In genomic region chr7:14570750-14571607, GRCh38 we compare ENCODE assay signal across 16 cellular contexts.
DNase-seq lines count a peak whose midpoint lies in the region; ATAC-seq and TF ChIP-seq lines count a peak whose summit lies in the region.
"Had no signal": no experiment of that assay in that cellular context is flagged by ENCODE, and none has a peak within 500 bp of the region (broad histone marks: within the 10 kb centered on the region; RNA-seq: fewer than 3 reads in every experiment).

No MANE protein-coding gene starts in this region.

- TF ChIP-seq POLR2A in right lobe of liver (IDR thresholded peaks at IDR 0.05) (no peak), transverse colon (IDR thresholded peaks at IDR 0.05) (no peak)

- no peak overlapping the region for H3K27ac ChIP-seq in GM23248
- H3K27ac ChIP-seq in PC-9, result no peak overlapping the region
- peak overlapping the region in 1 of 3 donors; percentile 42 for H3K27ac ChIP-seq in right lobe of liver
- peak overlapping the region in 3 of 4 donors; percentile 21 to 47 (median 23) for H3K27ac ChIP-seq in transverse colon
- H3K27ac ChIP-seq: BLaER1 had no signal

- BruUV-seq in PC-9 (replicated peaks; lab: Mats Ljungman, UMichigan), result no TSS peak

- no peak overlapping the region for H3K27ac Mint-ChIP-seq in type B pancreatic cell
- H3K27ac Mint-ChIP-seq: CD14-positive monocyte; CD4-positive, alpha-beta memory T cell had no signal

- CTCF ChIA-PET in PC-9 (lab: Charles Lee), result no interaction called here

- no peaks in the 10 kb centered on the region for H3K9me3 Mint-ChIP-seq in type B pancreatic cell

- H3K9ac ChIP-seq in GM23248, result no peak overlapping the region
- H3K9ac ChIP-seq: BLaER1 had no signal

- WGBS in GM23248 (ENCODE audit: low coverage in 1 of 2, low lambda C conversion rate in 2 of 2, missing lambda C conversion rate in 2 of 2), 2 experiments, result 34 to 40% methylated on average over 5 of the region's 5 CpGs
- WGBS in right lobe of liver (ENCODE audit: insufficient coverage, low coverage, low lambda C conversion rate, missing lambda C conversion rate), result 30% methylated on average over 5 of the region's 5 CpGs
- WGBS in transverse colon (ENCODE audit: low coverage in 1 of 2), 2 donors, result 57 to 61% methylated on average over 5 of the region's 5 CpGs

- H3K36me3 ChIP-seq in GM23248 (ENCODE audit: low read depth), result no peaks in the 10 kb centered on the region
- no peaks in the 10 kb centered on the region for H3K36me3 ChIP-seq in PC-9 (ENCODE audit: low read depth)
- no peaks in the 10 kb centered on the region for H3K36me3 ChIP-seq in right lobe of liver
- no peaks in the 10 kb centered on the region for H3K36me3 ChIP-seq in transverse colon
- H3K36me3 ChIP-seq: BLaER1, HAP-1 had no signal

- H3K27me3 Mint-ChIP-seq in type B pancreatic cell, result no peaks in the 10 kb centered on the region
- H3K27me3 Mint-ChIP-seq: CD4-positive, alpha-beta memory T cell had no signal

- H3K4me1 ChIP-seq in GM23248 (ENCODE audit: insufficient read depth) (no peaks in the 10 kb centered on the region), PC-9 (replicated peaks; ENCODE audit: insufficient read depth) (no peaks in the 10 kb centered on the region), right lobe of liver (peaks cover 0 to 14% (median 0%) of the 10 kb centered on the region in 4 donors), transverse colon (peaks cover 0 to 10% (median 2%) of the 10 kb centered on the region in 4 donors)
- H3K4me1 ChIP-seq: BLaER1, HAP-1 had no signal

- no peak for DNase-seq in GM23248
- no peak for DNase-seq in PC-9
- no peak for DNase-seq in right lobe of liver
- DNase-seq in transverse colon, result no peak
- DNase-seq in NCI-H446 (lab: John Stamatoyannopoulos, UW), result no peak
- DNase-seq in type B pancreatic cell (ENCODE audit: extremely low spot score, unreplicated experiment), result no peak
- DNase-seq: 8988T; CD4-positive, alpha-beta memory T cell; DMS153; DMS79; GDM1; IMR-90 had no signal

- no peaks in the 10 kb centered on the region for H3K9me2 ChIP-seq in GM23248 (ENCODE audit: insufficient read depth)
- H3K9me2 ChIP-seq in PC-9 (ENCODE audit: insufficient read depth), result no peaks in the 10 kb centered on the region

- H3K79me2 ChIP-seq in GM23248 (ENCODE audit: insufficient read depth) (no peaks in the 10 kb centered on the region), PC-9 (ENCODE audit: low read depth) (no peaks in the 10 kb centered on the region)

- intact Hi-C loops in PC-9 (cut with micrococcal nuclease; ENCODE audit: unreplicated experiment), result loop anchor here (1.0 kb wide), 1 partner anchor 11 kb away; no protein-coding TSS in a partner anchor
- intact Hi-C loops in right lobe of liver (cut with DNase I), result no loop called here
- intact Hi-C loops in transverse colon (cut with DNase I; ENCODE audit: low total_unique reads), result no loop called here

- ATAC-seq in right lobe of liver (peak; percentile 47 to 86 (median 76)), GM18873 (IDR thresholded peaks at IDR 0.05; ENCODE audit: low FRiP score, unreplicated experiment) (no peak)

- POLR2A ChIA-PET in PC-9 (lab: Charles Lee; ENCODE audit: unreplicated experiment), result no interaction called here

- H3F3A ChIP-seq in GM23248 (ENCODE audit: insufficient read depth), result no peaks in the 10 kb centered on the region
- no peaks in the 10 kb centered on the region for H3F3A ChIP-seq in PC-9 (ENCODE audit: insufficient read depth, low read depth)

- H2AFZ ChIP-seq in GM23248 (peak overlapping the region; percentile 12; the same call in 1 of the 2 replicates), PC-9 (peak overlapping the region; percentile 19; the same call in 1 of the 2 replicates)

- H3K4me2 ChIP-seq in GM23248 (ENCODE audit: unreplicated experiment) (no peak overlapping the region), PC-9 (no peak overlapping the region)
- H3K4me2 ChIP-seq: BLaER1 had no signal

- no peak overlapping the region for H3K4me3 Mint-ChIP-seq in type B pancreatic cell
- H3K4me3 Mint-ChIP-seq: CD14-positive monocyte; CD4-positive, alpha-beta memory T cell had no signal

- H3K9me3 ChIP-seq in GM23248 (ENCODE audit: low read depth), result no peaks in the 10 kb centered on the region
- no peaks in the 10 kb centered on the region; the same call in 1 of the 2 replicates for H3K9me3 ChIP-seq in PC-9 (ENCODE audit: insufficient read depth, low read depth)
- H3K9me3 ChIP-seq in right lobe of liver, result no peaks in the 10 kb centered on the region
- no peaks in the 10 kb centered on the region for H3K9me3 ChIP-seq in transverse colon
- H3K9me3 ChIP-seq: BLaER1, HAP-1 had no signal

- in situ Hi-C loops in GM23248 (cut with MboI), result no loop called here
- in situ Hi-C loops in transverse colon (cut with MboI; ENCODE audit: low pct_ligation_motif_present in 1 of 4, low pct_unique_long_range_greater_than_20kb in 1 of 4, low sequenced_read_pairs in 3 of 4), result no loop called here

- H3K27me3 ChIP-seq in GM23248 (replicated peaks; ENCODE audit: insufficient read depth), result no peaks in the 10 kb centered on the region
- H3K27me3 ChIP-seq in PC-9 (ENCODE audit: insufficient read depth, low read depth), result no peaks in the 10 kb centered on the region
- H3K27me3 ChIP-seq in right lobe of liver, result no peaks in the 10 kb centered on the region
- no peaks in the 10 kb centered on the region for H3K27me3 ChIP-seq in transverse colon
- H3K27me3 ChIP-seq: BLaER1 had no signal

- TF ChIP-seq CTCF in PC-9 (conservative IDR thresholded peaks at IDR 0.05) (no peak), right lobe of liver (IDR thresholded peaks at IDR 0.05) (no peak), transverse colon (IDR thresholded peaks at IDR 0.05) (no peak), type B pancreatic cell (conservative IDR thresholded peaks at IDR 0.05) (no peak)

- H3K36me3 Mint-ChIP-seq in type B pancreatic cell, result no peaks in the 10 kb centered on the region
- H3K36me3 Mint-ChIP-seq: CD14-positive monocyte; CD4-positive, alpha-beta memory T cell had no signal

- H3K4me1 Mint-ChIP-seq in type B pancreatic cell (ENCODE audit: unreplicated experiment), result no peaks in the 10 kb centered on the region
- H3K4me1 Mint-ChIP-seq: CD14-positive monocyte; CD4-positive, alpha-beta memory T cell had no signal

- H3K4me3 ChIP-seq in GM23248 (no peak overlapping the region), PC-9 (no peak overlapping the region), right lobe of liver (no peak overlapping the region), transverse colon (no peak overlapping the region)
- H3K4me3 ChIP-seq: BLaER1, HAP-1 had no signal

- H4K20me1 ChIP-seq in GM23248 (ENCODE audit: insufficient read depth), result no peaks in the 10 kb centered on the region
- H4K20me1 ChIP-seq in PC-9 (ENCODE audit: insufficient read depth), result no peaks in the 10 kb centered on the region
- H4K20me1 ChIP-seq: BLaER1 had no signal

- no peak for TF ChIP-seq EP300 in transverse colon (IDR thresholded peaks at IDR 0.05; ENCODE audit: low read depth)

Comparison
In these comparisons a context has a peak if more than half of its experiments do, and no peak if none do; other contexts are left out.
1. H3K27ac ChIP-seq: peak in transverse colon (3 of 4); none in GM23248 (single experiment) and PC-9 (single experiment).